8 cellular contexts compared by ENCODE assay signal in the genomic region with DNA sequence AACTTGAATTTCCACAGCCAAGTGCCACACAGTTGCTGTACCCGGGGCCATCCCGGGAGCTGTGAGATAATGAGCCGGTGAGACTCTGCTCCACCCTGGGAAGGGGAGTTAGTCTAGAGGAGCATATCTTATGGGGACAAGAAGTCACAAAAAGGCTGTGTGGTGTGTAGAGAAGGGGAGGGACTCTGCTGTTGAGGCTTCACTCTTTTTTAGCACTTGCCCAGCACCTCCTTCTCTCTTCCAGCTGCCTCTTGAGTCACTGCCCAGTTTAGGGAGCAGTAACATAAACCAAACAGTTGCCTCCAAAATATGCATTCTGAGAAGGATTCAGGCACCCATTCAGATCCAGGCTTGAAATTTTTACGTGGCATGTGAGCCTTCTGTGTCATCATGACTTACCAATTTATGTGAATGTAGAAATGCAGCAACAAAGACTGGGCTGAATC. TPM values are rescaled to one million over a fixed set of nuclear protein-coding genes. Genes with fewer than 3 reads are reported as not detected.
DNase-seq lines count a peak whose midpoint lies in the region; ATAC-seq and TF ChIP-seq lines count a peak whose summit lies in the region.

No MANE protein-coding gene starts in this region.

- H3K4me3 ChIP-seq in BE2C (ENCODE audit: low read depth, low read length) (peak overlapping the region; percentile 90), epithelial cell of proximal tubule (ENCODE audit: low read depth, low read length) (peak overlapping the region; percentile 76)

- H3K4me1 ChIP-seq in BE2C: no peaks in the 10 kb centered on the region; the same call in 1 of the 2 replicates

- peak; percentile 10 for ATAC-seq in GM18909 (IDR thresholded peaks at IDR 0.05; ENCODE audit: poor library complexity, unreplicated experiment)
- ATAC-seq in HG03378 (IDR thresholded peaks at IDR 0.05; ENCODE audit: unreplicated experiment): peak; percentile 12
- ATAC-seq in HG03139 (IDR thresholded peaks at IDR 0.05; ENCODE audit: unreplicated experiment): no peak

- peak overlapping the region; percentile 87 for H3K4me3 Mint-ChIP-seq in T-helper 2 cell treated with Interferon-gamma antibody and Interleukin-4, amounts not matched to agents 5 μg/mL and 100 μg/mL, for 36 hours

- no peaks in the 10 kb centered on the region for H3K27me3 Mint-ChIP-seq in T-helper 2 cell treated with Interferon-gamma antibody and Interleukin-4, amounts not matched to agents 5 μg/mL and 100 μg/mL, for 36 hours (ENCODE audit: low read depth)

- no peaks in the 10 kb centered on the region for H3K27me3 ChIP-seq in BE2C

- TF ChIP-seq CTCF in BE2C (IDR thresholded peaks at IDR 0.05; ENCODE audit: low read depth, low read length) (no peak), epithelial cell of proximal tubule (conservative IDR thresholded peaks at IDR 0.05; ENCODE audit: low read depth, low read length) (no peak)

- peaks cover 39% of the 10 kb centered on the region for H3K4me1 Mint-ChIP-seq in T-helper 2 cell treated with Interferon-gamma antibody and Interleukin-4, amounts not matched to agents 5 μg/mL and 100 μg/mL, for 36 hours (ENCODE audit: low read depth)

- H3K9me3 Mint-ChIP-seq in T-helper 2 cell treated with Interferon-gamma antibody and Interleukin-4, amounts not matched to agents 5 μg/mL and 100 μg/mL, for 36 hours: no peaks in the 10 kb centered on the region

- H3K9me3 ChIP-seq in BE2C: no peaks in the 10 kb centered on the region

- peak overlapping the region; percentile 91 for H3K27ac Mint-ChIP-seq in T-helper 2 cell treated with Interferon-gamma antibody and Interleukin-4, amounts not matched to agents 5 μg/mL and 100 μg/mL, for 36 hours

- no peak for DNase-seq in BE2C
- DNase-seq in T-helper 2 cell treated with Interferon-gamma antibody and Interleukin-4, amounts not matched to agents 5 μg/mL and 100 μg/mL, for 36 hours (ENCODE audit: low spot score): peak; percentile 25
- no peak for DNase-seq in epithelial cell of proximal tubule (ENCODE audit: low read depth)
- DNase-seq in myocyte (ENCODE audit: low read depth): peak; percentile 79
- no peak for DNase-seq in activated CD8-positive, alpha-beta memory T cell treated with anti-CD3 and anti-CD28 coated beads, Interleukin-2, amount 50 U/mL, for 48 hours

- H3K36me3 ChIP-seq in BE2C: no peaks in the 10 kb centered on the region

- peaks cover 25% of the 10 kb centered on the region for H3K36me3 Mint-ChIP-seq in T-helper 2 cell treated with Interferon-gamma antibody and Interleukin-4, amounts not matched to agents 5 μg/mL and 100 μg/mL, for 36 hours (ENCODE audit: low read depth)

RNA-seq across cellular contexts. Expression of a gene that starts 0.7 kb away (rescaled TPM):
- 56.3 TPM for polyA plus RNA-seq in BE2C (2012; ENCODE audit: insufficient read depth, insufficient read length, low read depth)
- total RNA-seq in epithelial cell of proximal tubule (19.5 and 22.2 TPM in 2 replicates), myocyte (60.6 and 64.4 TPM in 2 replicates)
- 63.1 TPM for polyA plus RNA-seq in myocyte (2012)

Comparison
In these comparisons a context has a peak if more than half of its experiments do, and no peak if none do; other contexts are left out.
1. DNase-seq: peak in T-helper 2 cell treated with Interferon-gamma antibody and Interleukin-4, amounts not matched to agents 5 μg/mL and 100 μg/mL, for 36 hours (single experiment) and myocyte (single experiment); none in BE2C (single experiment), epithelial cell of proximal tubule (single experiment) and activated CD8-positive, alpha-beta memory T cell treated with anti-CD3 and anti-CD28 coated beads, Interleukin-2, amount 50 U/mL, for 48 hours (single experiment).